ENCODE assay signal across 8 cellular contexts in the genomic region with DNA sequence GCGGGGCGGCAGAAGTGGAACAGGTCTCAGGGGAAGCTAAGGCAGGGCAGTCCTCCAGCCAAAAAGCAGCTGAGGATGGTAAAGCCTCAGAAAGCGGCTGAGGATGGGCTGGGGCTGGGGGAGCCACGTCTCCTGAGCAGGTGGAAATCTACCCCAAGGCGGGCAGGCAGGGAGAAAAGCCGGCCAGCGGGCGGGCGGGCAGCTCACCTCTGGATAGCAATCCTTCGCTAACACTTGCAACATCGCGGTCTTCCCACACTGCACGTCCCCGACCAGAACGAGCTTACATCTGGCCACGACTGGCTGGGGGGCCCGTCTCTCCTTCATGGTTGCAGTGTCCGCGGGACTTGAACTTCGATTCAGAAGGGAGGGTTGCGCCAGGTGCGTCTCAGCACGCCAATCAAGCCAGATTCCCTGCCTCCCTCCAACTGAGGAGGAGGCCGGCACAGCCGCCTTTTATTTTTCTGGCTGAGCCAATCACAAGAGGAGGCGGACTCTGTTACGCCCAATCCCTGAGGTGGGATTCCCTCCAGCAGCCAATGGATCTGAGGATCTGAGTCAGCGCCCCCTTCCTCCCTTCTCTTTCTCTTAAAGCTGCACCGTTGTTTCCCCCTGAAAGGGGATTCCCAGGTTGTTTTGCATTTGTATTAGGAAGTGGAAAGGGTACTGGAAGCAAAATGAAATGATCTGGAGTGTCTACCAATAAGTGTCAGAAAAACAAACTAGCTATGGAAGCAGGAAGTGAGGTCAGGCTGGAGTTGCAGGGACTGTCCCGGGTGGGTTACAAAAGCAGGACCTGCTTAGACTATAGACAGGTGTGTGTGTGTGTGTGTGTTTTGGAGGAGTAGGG. TPM values are rescaled to one million over a fixed set of nuclear protein-coding genes. Genes with fewer than 3 reads are reported as not detected.
DNase-seq lines count a peak whose midpoint lies in the region; ATAC-seq and TF ChIP-seq lines count a peak whose summit lies in the region.

Gene RND1, minus strand, starts transcription at position 430 of the 850 bp plus-strand sequence. Its CDS starts 103 bp downstream, at position 327.

- no peaks in the 10 kb centered on the region for H3K79me2 ChIP-seq in OCI-LY3 (ENCODE audit: low read length)

- peak within 1 kb of the TSS; percentile 95 for H3K4me2 ChIP-seq in OCI-LY3 (ENCODE audit: low read length)

- H3K9me3 ChIP-seq in OCI-LY3 (ENCODE audit: insufficient read depth, low read length): no peaks in the 10 kb centered on the region
- no peaks in the 10 kb centered on the region for H3K9me3 ChIP-seq in mucosa of descending colon

- ATAC-seq in GM21528 (IDR thresholded peaks at IDR 0.05; ENCODE audit: low FRiP score, unreplicated experiment) (peak; percentile 86), mucosa of descending colon (peak; percentile 95)

- peak within 1 kb of the TSS; percentile 37 for H3K27ac ChIP-seq in OCI-LY3 (ENCODE audit: low read length)

- no peaks in the 10 kb centered on the region for H3K27me3 ChIP-seq in OCI-LY3 (ENCODE audit: low read depth, low read length)

- H3K9ac ChIP-seq in OCI-LY3 (ENCODE audit: low read length): peak within 1 kb of the TSS; percentile 70

- peak; percentile 91 for DNase-seq in DMS114 treated with DMSO at 0.1 percent for 48 hours (lab: John Stamatoyannopoulos, UW; ENCODE audit: unreplicated experiment)
- peak; percentile 83 for DNase-seq in HuH-7.5 (ENCODE audit: low spot score)
- DNase-seq in activated T-cell treated with anti-CD3 and anti-CD28 coated beads, Interleukin-2, amount 50 U/mL, for 1 hour: peak; percentile 84
- DNase-seq in epithelial cell of proximal tubule (ENCODE audit: low read depth): peak; percentile 71
- DNase-seq in mucosa of descending colon: peak; percentile 86 to 93 (median 87)
- DNase-seq in stimulated activated CD8-positive, alpha-beta memory T cell treated with anti-CD3 and anti-CD28 coated beads, Interleukin-4, amount 100 ng/mL, for 24 hours (ENCODE audit: low read depth): peak; percentile 71

- H3K36me3 ChIP-seq in OCI-LY3 (replicated peaks; ENCODE audit: low read depth, low read length) (no peaks in the 10 kb centered on the region), mucosa of descending colon (ENCODE audit: low read depth) (no peaks in the 10 kb centered on the region)

- H4K20me1 ChIP-seq in OCI-LY3 (ENCODE audit: insufficient read depth, low read length): no peaks in the 10 kb centered on the region

- peak within 1 kb of the TSS; percentile 16; the same call in 1 of the 2 replicates for H2AFZ ChIP-seq in OCI-LY3 (ENCODE audit: low read depth, low read length)

- no peak for TF ChIP-seq CTCF in OCI-LY3 (IDR thresholded peaks at IDR 0.05; ENCODE audit: low read depth, low read length)
- peak; percentile 17 for TF ChIP-seq CTCF in epithelial cell of proximal tubule (conservative IDR thresholded peaks at IDR 0.05; ENCODE audit: low read depth, low read length)
- no peak for TF ChIP-seq CTCF in mucosa of descending colon (IDR thresholded peaks at IDR 0.05)

- intact Hi-C loops in mucosa of descending colon (cut with DNase I, micrococcal nuclease): no loop called here

- H3K4me3 ChIP-seq in OCI-LY3 (ENCODE audit: low read length) (peak within 1 kb of the TSS; percentile 85), epithelial cell of proximal tubule (ENCODE audit: low read depth, low read length) (peak within 1 kb of the TSS; percentile 67), mucosa of descending colon (peak within 1 kb of the TSS; percentile 7)

- H3K4me1 ChIP-seq in OCI-LY3 (ENCODE audit: low read length): peaks cover 16% of the 10 kb centered on the region
- H3K4me1 ChIP-seq in mucosa of descending colon (ENCODE audit: low read depth): peaks cover 14% of the 10 kb centered on the region

RNA-seq across cellular contexts. Expression of gene RND1, which starts in this region (rescaled TPM):
- 3.3 and 8.9 TPM in 2 replicates for total RNA-seq in epithelial cell of proximal tubule
- 1 to 10 TPM; 1.1 to 3.5 (median 2.4) TPM for total RNA-seq in mucosa of descending colon

Comparison
In these comparisons a context has a peak if more than half of its experiments do, and no peak if none do; other contexts are left out.
1. Peak in every context shown above with its lines: DNase-seq, ATAC-seq, H3K4me3 ChIP-seq and H3K27ac ChIP-seq.
2. H3K4me3 ChIP-seq: peak in every context shown above with its lines; median percentile 85 in OCI-LY3; 67 in epithelial cell of proximal tubule; 7 in mucosa of descending colon.